ENCODE assay signal across 17 cellular contexts in genomic region chr7:1243964-1244416, GRCh38. TPM values are rescaled to one million over a fixed set of nuclear protein-coding genes. Genes with fewer than 3 reads are reported as not detected.
DNase-seq lines count a peak whose midpoint lies in the region; ATAC-seq, FAIRE-seq and TF ChIP-seq lines count a peak whose summit lies in the region.
"Had no signal": no experiment of that assay in that cellular context is flagged by ENCODE, and none has a peak within 500 bp of the region (broad histone marks: within the 10 kb centered on the region; RNA-seq: fewer than 3 reads in every experiment).

No MANE protein-coding gene starts in this region.

- TF ChIP-seq CTCF in H1 (IDR thresholded peaks at IDR 0.05; ENCODE audit: control extremely low read depth in 1 of 3, insufficient read depth in 1 of 3, low read depth in 1 of 3, low read length in 3 of 3) (no peak), spleen (IDR thresholded peaks at IDR 0.05 in 8 of 11, conservative IDR thresholded peaks at IDR 0.05 in 3 of 11) (no peak)

- 8% methylated on average over 22 of the region's 24 CpGs; no CpG with 5 or more reads in 1 of the 2 experiments for WGBS in H1 (ENCODE audit: extremely low coverage in 1 of 2, insufficient coverage in 1 of 2, insufficient read length in 1 of 2, insufficient replicate concordance in 2 of 2, low coverage in 1 of 2, low lambda C conversion rate in 2 of 2, missing lambda C conversion rate in 1 of 2), 2 experiments
- WGBS in spleen, 5 donors: 5 to 11% (median 9%) methylated on average over 10 to 24 of the region's 24 CpGs

- H3K4me2 ChIP-seq in H1 (ENCODE audit: insufficient read depth in 1 of 2, low read depth in 2 of 2, low read length in 2 of 2): peak overlapping the region; percentile 5 to 10; a peak in 2 of 4 replicates

- H3K27ac ChIP-seq in SK-N-MC: peak overlapping the region; percentile 89
- no peak overlapping the region for H3K27ac ChIP-seq in H1 (ENCODE audit: low read depth, low read length)
- no peak overlapping the region for H3K27ac ChIP-seq in spleen

- H3K27ac Mint-ChIP-seq in naive B cell: peak overlapping the region in 5 of 6 donors; percentile 38 to 97 (median 44)
- H3K27ac Mint-ChIP-seq: CD14-positive monocyte had no signal

- no peak overlapping the region; the same call in 1 of the 2 replicates for H3K18ac ChIP-seq in H1 (ENCODE audit: extremely low read depth, low read length)

- H3K9ac ChIP-seq in SK-N-MC (ENCODE audit: insufficient read length) (peak overlapping the region; percentile 21), H1 (replicated peaks in 1 of 4; ENCODE audit: extremely low read depth in 1 of 4, low read depth in 3 of 4, low read length in 3 of 4) (no peak overlapping the region)

- POLR2A ChIA-PET in H1 (lab: Charles Lee; ENCODE audit: partially characterized antibody): interaction anchor here (2.4 to 11.2 kb wide), 2 partner anchors 9 to 18 kb away, joined by 12 to 76 read pairs; no protein-coding TSS in a partner anchor

- no peak for TF ChIP-seq RAD21 in H1 (IDR thresholded peaks at IDR 0.05 in 1 of 2, conservative IDR thresholded peaks at IDR 0.05 in 1 of 2; ENCODE audit: low read depth in 2 of 2, low read length in 2 of 2)

- no peak overlapping the region for H3K14ac ChIP-seq in H1 (ENCODE audit: insufficient read length)

- no peak overlapping the region for H2AFZ ChIP-seq in H1 (ENCODE audit: low read length)

- H2BK20ac ChIP-seq in H1 (ENCODE audit: low read length): no peak overlapping the region

- H4K91ac ChIP-seq in H1 (replicated peaks; ENCODE audit: insufficient read length, low read length): no peak overlapping the region

- H3K27me3 Mint-ChIP-seq in naive B cell: peaks cover 42 to 65% (median 62%) of the 10 kb centered on the region in 3 donors

- no peaks in the 10 kb centered on the region; the same call in 1 of the 2 replicates for H3K23me2 ChIP-seq in H1 (ENCODE audit: low read depth, low read length)

- CTCF ChIA-PET in H1 (lab: Charles Lee; ENCODE audit: partially characterized antibody): interaction anchor here (0.9 to 2.8 kb wide), 3 partner anchors 9 to 21 kb away, joined by 3 to 17 read pairs (median 6); no protein-coding TSS in a partner anchor

- peaks cover 19 to 22% of the 10 kb centered on the region in 2 experiments for H4K20me1 ChIP-seq in H1 (replicated peaks in 1 of 2; ENCODE audit: control insufficient read depth in 1 of 2, insufficient read depth in 2 of 2, low read length in 2 of 2)

- no peak overlapping the region for H2BK120ac ChIP-seq in H1 (replicated peaks; ENCODE audit: low read depth, low read length)

- TF ChIP-seq POLR2A in H1 (IDR thresholded peaks at IDR 0.05; ENCODE audit: control extremely low read depth in 1 of 2, low read depth in 2 of 2, low read length in 2 of 2) (no peak), spleen (IDR thresholded peaks at IDR 0.05) (no peak)

- H3K23ac ChIP-seq in H1 (ENCODE audit: insufficient read length): no peak overlapping the region

- peaks cover 7 to 14% (median 12%) of the 10 kb centered on the region in 3 donors for H3K4me1 Mint-ChIP-seq in naive B cell
- H3K4me1 Mint-ChIP-seq: CD14-positive monocyte had no signal

- no peak overlapping the region for H3K4ac ChIP-seq in H1 (replicated peaks; ENCODE audit: insufficient read length, low read depth, low read length)

- no peak overlapping the region; the same call in 1 of the 2 replicates for H4K8ac ChIP-seq in H1 (ENCODE audit: extremely low read depth, insufficient read depth, low read length)

- no peak overlapping the region; the same call in 1 of the 2 replicates for H2BK12ac ChIP-seq in H1 (ENCODE audit: low read depth, low read length)

- peaks cover 4 to 32% (median 21%) of the 10 kb centered on the region in 4 experiments for H3K4me1 ChIP-seq in H1 (replicated peaks in 1 of 4; ENCODE audit: control insufficient read depth in 3 of 4, insufficient read depth in 4 of 4, low read length in 3 of 4)
- peaks cover 3 to 51% (median 31%) of the 10 kb centered on the region in 6 donors for H3K4me1 ChIP-seq in spleen

- intact Hi-C loops in spleen (cut with DNase I; ENCODE audit: low total_unique reads): no loop called here

- H3K79me1 ChIP-seq in H1 (ENCODE audit: low read depth, low read length): no peaks in the 10 kb centered on the region

- TF ChIP-seq EP300 in H1 (IDR thresholded peaks at IDR 0.05; ENCODE audit: borderline replicate concordance in 1 of 2, low read depth in 2 of 2, low read length in 2 of 2): no peak

- FAIRE-seq in H1 (lab: Jason Lieb, UNC): no peak

- no peaks in the 10 kb centered on the region for H3K36me3 ChIP-seq in SK-N-MC (ENCODE audit: insufficient read depth, low read length)
- H3K36me3 ChIP-seq in H1 (ENCODE audit: control insufficient read depth in 2 of 4, insufficient read depth in 4 of 4, low read length in 3 of 4): peaks cover 0 to 13% (median 0%) of the 10 kb centered on the region in 4 experiments; a peak in 1 of 8 replicates
- no peaks in the 10 kb centered on the region for H3K36me3 ChIP-seq in spleen

- H3K4me3 Mint-ChIP-seq in naive B cell: peak overlapping the region in 3 of 8 donors; percentile 16 to 68 (median 49)

- no peaks in the 10 kb centered on the region for H3K9me3 ChIP-seq in SK-N-MC (ENCODE audit: low read depth, low read length)
- H3K9me3 ChIP-seq in H1 (ENCODE audit: insufficient read depth in 2 of 2, low read depth in 1 of 2, low read length in 1 of 2): no peaks in the 10 kb centered on the region
- H3K9me3 ChIP-seq in spleen: no peaks in the 10 kb centered on the region

- peaks cover 0 to 20% (median 5%) of the 10 kb centered on the region in 7 donors for H3K9me3 Mint-ChIP-seq in naive B cell

- H4K5ac ChIP-seq in H1 (ENCODE audit: insufficient read length, low read depth, low read length): no peak overlapping the region

- H3K79me2 ChIP-seq in H1 (ENCODE audit: control insufficient read depth in 1 of 2, insufficient read depth in 2 of 2, low read length in 2 of 2): no peaks in the 10 kb centered on the region

- no peak overlapping the region for H2AK5ac ChIP-seq in H1 (ENCODE audit: low read depth, low read length)

- H3K56ac ChIP-seq in H1 (replicated peaks; ENCODE audit: insufficient read length, low read depth, low read length): no peak overlapping the region

- no peak overlapping the region for H2BK15ac ChIP-seq in H1 (ENCODE audit: low read length)

- H3K36me3 Mint-ChIP-seq in naive B cell: no peaks in the 10 kb centered on the region

- no peak overlapping the region for H2BK5ac ChIP-seq in H1 (ENCODE audit: low read depth, low read length)

- peak overlapping the region; percentile 73 for H3K4me3 ChIP-seq in SK-N-MC
- H3K4me3 ChIP-seq in H1 (ENCODE audit: extremely low read depth in 1 of 4, insufficient read depth in 2 of 4, low read depth in 3 of 4, low read length in 4 of 4): peak overlapping the region in 2 of 4 experiments; percentile 10 to 19; a peak in 1 of 8 replicates
- no peak overlapping the region for H3K4me3 ChIP-seq in spleen

- DNase-seq in SK-N-MC (ENCODE audit: low read depth, low spot score) (peak; percentile 62), H1 (ENCODE audit: low read depth in 1 of 2, low spot score in 2 of 2) (no peak), naive B cell (no peak), spleen (peak; percentile 48), DMS153 treated with DMSO at 0.1 percent for 48 hours (lab: John Stamatoyannopoulos, UW; ENCODE audit: unreplicated experiment) (no peak), NCI-H526 treated with DMSO at 0.1 percent for 48 hours (lab: John Stamatoyannopoulos, UW) (no peak)
- DNase-seq: ACHN, KBM-7, NCI-H1105, NCI-H2081, NCI-H2171 treated with DMSO at 0.1 percent for 48 hours, NCI-H446 had no signal

- ATAC-seq in naive B cell (ENCODE audit: low read depth in 2 of 2) (no peak), GM21515 (IDR thresholded peaks at IDR 0.05; ENCODE audit: unreplicated experiment) (no peak)
- ATAC-seq: HCT116, Panc1 had no signal

- H3K27me3 ChIP-seq in H1 (replicated peaks in 1 of 4; ENCODE audit: control insufficient read depth in 3 of 4, extremely low read depth in 1 of 4, insufficient read depth in 3 of 4, low read length in 3 of 4) (peaks cover 95 to 100% (median 98%) of the 10 kb centered on the region in 4 experiments), spleen (replicated peaks in 1 of 7) (peaks cover 61 to 100% (median 100%) of the 10 kb centered on the region in 7 donors)

TF ChIP-seq in H1, 55 proteins besides CTCF, POLR2A, EP300 and RAD21:
- TF ChIP-seq RNF2 (IDR thresholded peaks at IDR 0.05; ENCODE audit: borderline replicate concordance, low read depth, low read length, missing control alignments, poor library complexity, severe bottlenecking) (peak; percentile 95), SP2 (IDR thresholded peaks at IDR 0.05; ENCODE audit: low read length) (no peak), TAF7 (optimal IDR thresholded peaks at IDR 0.05; ENCODE audit: borderline replicate concordance, low read depth, low read length) (no peak), GTF2F1 (IDR thresholded peaks at IDR 0.05; ENCODE audit: borderline replicate concordance, low read depth, low read length) (no peak), BACH1 (IDR thresholded peaks at IDR 0.05; ENCODE audit: low read length) (no peak), YY1 (IDR thresholded peaks at IDR 0.05; ENCODE audit: low read depth, low read length) (no peak), CTBP2 (IDR thresholded peaks at IDR 0.05; ENCODE audit: borderline replicate concordance, insufficient read depth, insufficient read length, low read length) (peak; percentile 74), FOSL1 (IDR thresholded peaks at IDR 0.05; ENCODE audit: insufficient read depth, low read depth, low read length) (no peak), SP1 (IDR thresholded peaks at IDR 0.05; ENCODE audit: low read depth, low read length) (no peak), SAP30 (IDR thresholded peaks at IDR 0.05; ENCODE audit: insufficient read depth, insufficient replicate concordance, low read length) (no peak), MAFK (IDR thresholded peaks at IDR 0.05; ENCODE audit: low read depth, low read length) (no peak), RXRA (IDR thresholded peaks at IDR 0.05; ENCODE audit: insufficient read depth, low read depth, low read length) (no peak)

RNA-seq across cellular contexts. Expression of gene UNCX, which starts 11.3 kb away (rescaled TPM):
- not detected in 2 replicates for total RNA-seq in H1 (2021; fragmentation: NEBNext Ultra II Directional; extraction: Animal tissue kit (Norgen Biotek cat#: 25700))
- polyA plus RNA-seq in H1 (2011; rRNA removed) (0.03 TPM in 1 of 2 replicates, not detected in the other), naive B cell (ENCODE audit: low read depth in 6 of 6) (not detected), spleen (not detected)
- not detected for polyA plus RNA-seq in H1 (2011; cell fraction: cytosol; rRNA removed)
- not detected for polyA plus RNA-seq in H1 (2011; cell fraction: nucleus; rRNA removed)
- polyA plus RNA-seq in H1 (2012, experiment 1 of 2): not detected in 4 replicates
- not detected for polyA plus RNA-seq in H1 (2012, experiment 2 of 2)
- polyA plus RNA-seq in H1 (2013, experiment 1 of 2): 0.02 TPM
- polyA plus RNA-seq in H1 (2013, experiment 2 of 2): not detected
- polyA minus RNA-seq in H1 (2011; rRNA and poly(A)+ RNA removed): not detected in 2 replicates
- polyA minus RNA-seq in H1 (2011; cell fraction: cytosol; rRNA and poly(A)+ RNA removed): not detected
- polyA minus RNA-seq in H1 (2011; cell fraction: nucleus; rRNA and poly(A)+ RNA removed): not detected
- not detected for total RNA-seq in spleen
- total RNA-seq: SK-MEL-5 had no signal
- polyA plus RNA-seq: CD14-positive monocyte had no signal

Comparison
In these comparisons a context has a peak if more than half of its experiments do, and no peak if none do; other contexts are left out.
1. DNase-seq: peak in SK-N-MC (single experiment) and spleen (single experiment); none in H1 (0 of 2), naive B cell (single experiment), DMS153 treated with DMSO at 0.1 percent for 48 hours (single experiment) and NCI-H526 treated with DMSO at 0.1 percent for 48 hours (single experiment).